In genomic region chr11:12179521-12179920, GRCh38 we compare ENCODE assay signal across 10 cellular contexts.
DNase-seq lines count a peak whose midpoint lies in the region; ATAC-seq, FAIRE-seq and TF ChIP-seq lines count a peak whose summit lies in the region.
"Had no signal": no experiment of that assay in that cellular context is flagged by ENCODE, and none has a peak within 500 bp of the region (broad histone marks: within the 10 kb centered on the region; RNA-seq: fewer than 3 reads in every experiment).

No MANE protein-coding gene starts in this region.

- no peak for TF ChIP-seq CTCF in astrocyte (IDR thresholded peaks at IDR 0.05; ENCODE audit: insufficient read depth, low read depth, low read length)
- TF ChIP-seq CTCF in lung (IDR thresholded peaks at IDR 0.05; ENCODE audit: control extremely low read depth, extremely low read depth): no peak
- no peak for TF ChIP-seq CTCF in H9 (conservative IDR thresholded peaks at IDR 0.05)

- no peak overlapping the region for H4K5ac ChIP-seq in H9 (ENCODE audit: insufficient read length, low read depth, low read length)

- intact Hi-C loops in Right ventricle myocardium inferior (cut with DNase I): no loop called here
- intact Hi-C loops in cardiac septum (cut with DNase I): no loop called here
- intact Hi-C loops in aorta (cut with DNase I): no loop called here

- H2AFZ ChIP-seq in astrocyte (ENCODE audit: low read depth, low read length) (no peak overlapping the region), H9 (ENCODE audit: low read length) (no peak overlapping the region)

- H2BK15ac ChIP-seq in H9 (ENCODE audit: low read depth, low read length): no peak overlapping the region

- H3K79me1 ChIP-seq in H9 (ENCODE audit: insufficient read depth, low read depth, low read length, poor library complexity, severe bottlenecking): no peaks in the 10 kb centered on the region

- peak overlapping the region; percentile 69 for H3K9ac ChIP-seq in astrocyte (ENCODE audit: low read length)
- no peak overlapping the region for H3K9ac ChIP-seq in H9 (ENCODE audit: extremely low read depth, insufficient read length, low read length)

- no peak overlapping the region for H3T11ph ChIP-seq in H9 (ENCODE audit: low read length)

- WGBS in lung, 2 donors: 54 to 59% methylated on average over 4 of the region's 4 CpGs
- WGBS in aorta, 2 donors: 11 to 18% methylated on average over 4 of the region's 4 CpGs
- WGBS in H9 (ENCODE audit: extremely low coverage, insufficient read length, low lambda C conversion rate): no CpG with 5 or more reads among the region's 4 CpGs

- H2AK5ac ChIP-seq in H9 (ENCODE audit: insufficient read length, low read length): no peak overlapping the region

- DNase-seq in Right ventricle myocardium inferior (ENCODE audit: missing footprints): no peak
- no peak for DNase-seq in cardiac septum (ENCODE audit: low spot score)
- no peak for DNase-seq in astrocyte (ENCODE audit: low read depth)
- DNase-seq in lung (ENCODE audit: low spot score): no peak
- no peak for DNase-seq in aorta
- no peak for DNase-seq in H9
- no peak for DNase-seq in LoVo (ENCODE audit: low spot score)
- DNase-seq: mesendoderm; stimulated activated CD4-positive, alpha-beta T cell treated with anti-CD3 and anti-CD28 coated beads, Interleukin-4, amount 100 ng/mL, for 24 hours had no signal

- H3K27ac Mint-ChIP-seq in astrocyte (ENCODE audit: unreplicated experiment) (peak overlapping the region; percentile 92), H9 (no peak overlapping the region)

- no peak overlapping the region for H3K4ac ChIP-seq in H9 (ENCODE audit: low read depth, low read length)

- H2BK120ac ChIP-seq in H9 (ENCODE audit: low read depth, low read length, poor library complexity, severe bottlenecking): no peak overlapping the region

- no peak overlapping the region for H4K91ac ChIP-seq in H9 (ENCODE audit: insufficient read length, low read depth, low read length)

- H3K36me3 Mint-ChIP-seq in astrocyte (ENCODE audit: low read depth, unreplicated experiment) (peaks cover 35% of the 10 kb centered on the region), H9 (ENCODE audit: insufficient read depth in 1 of 3, low read depth in 3 of 3) (no peaks in the 10 kb centered on the region)

- H3K27ac ChIP-seq in astrocyte (ENCODE audit: low read depth, low read length) (peak overlapping the region; percentile 100), lung (ENCODE audit: low read depth in 1 of 2, low read length in 1 of 2) (peak overlapping the region; percentile 51 to 93), aorta (ENCODE audit: low read depth in 1 of 2, low read length in 2 of 2) (peak overlapping the region; percentile 38 to 64), H9 (ENCODE audit: insufficient read length, low read depth, low read length) (no peak overlapping the region)

- H3K14ac ChIP-seq in H9 (ENCODE audit: insufficient read depth, low read length): no peak overlapping the region

- no peak overlapping the region for H2BK12ac ChIP-seq in H9 (ENCODE audit: insufficient read length, low read depth, low read length)

- ATAC-seq in Right ventricle myocardium inferior: peak; percentile 56
- no peak for ATAC-seq in lung (ENCODE audit: insufficient read depth, low FRiP score)
- peak; percentile 64 for ATAC-seq in aorta (ENCODE audit: low FRiP score)
- ATAC-seq in GM18909 (IDR thresholded peaks at IDR 0.05; ENCODE audit: poor library complexity, unreplicated experiment): no peak

- peaks cover 84% of the 10 kb centered on the region for H3K4me1 ChIP-seq in astrocyte (ENCODE audit: insufficient read depth, low read length)
- H3K4me1 ChIP-seq in lung (ENCODE audit: control insufficient read depth in 2 of 2, insufficient read depth in 2 of 2, low read length in 2 of 2): peaks cover 12 to 24% of the 10 kb centered on the region in 2 donors
- H3K4me1 ChIP-seq in aorta (ENCODE audit: control insufficient read depth in 1 of 2, insufficient read depth in 2 of 2, low read length in 2 of 2): peaks cover 7 to 11% of the 10 kb centered on the region in 2 donors
- H3K4me1 ChIP-seq in H9 (ENCODE audit: insufficient read depth, low read length): no peaks in the 10 kb centered on the region

- H4K20me1 ChIP-seq in astrocyte (ENCODE audit: insufficient read depth, low read length) (no peaks in the 10 kb centered on the region), H9 (ENCODE audit: control insufficient read depth, insufficient read depth, insufficient read length) (no peaks in the 10 kb centered on the region)

- H3K9me3 Mint-ChIP-seq in astrocyte (ENCODE audit: unreplicated experiment) (no peaks in the 10 kb centered on the region), H9 (no peaks in the 10 kb centered on the region)

- no peak overlapping the region for H2BK20ac ChIP-seq in H9 (ENCODE audit: low read depth, low read length, poor library complexity, severe bottlenecking)

- no peak overlapping the region for H4K8ac ChIP-seq in H9 (replicated peaks; ENCODE audit: insufficient read length, low read depth, low read length)

- H3K27me3 Mint-ChIP-seq in astrocyte (ENCODE audit: low read depth, unreplicated experiment): no peaks in the 10 kb centered on the region
- peaks cover 2% of the 10 kb centered on the region for H3K27me3 Mint-ChIP-seq in H9 (ENCODE audit: low read depth)

- H3K9me3 ChIP-seq in astrocyte (ENCODE audit: insufficient read depth, low read depth, low read length) (no peaks in the 10 kb centered on the region), lung (ENCODE audit: control insufficient read depth in 2 of 2, insufficient read depth in 1 of 2, low read length in 1 of 2) (no peaks in the 10 kb centered on the region), aorta (ENCODE audit: control insufficient read depth, low read length) (no peaks in the 10 kb centered on the region), H9 (ENCODE audit: control insufficient read depth, low read depth, low read length) (no peaks in the 10 kb centered on the region)

- H3K4me3 ChIP-seq in astrocyte (ENCODE audit: insufficient read depth, low read depth, low read length): no peak overlapping the region
- no peak overlapping the region for H3K4me3 ChIP-seq in lung
- no peak overlapping the region for H3K4me3 ChIP-seq in aorta (ENCODE audit: low read length in 2 of 2)

- H3K4me3 Mint-ChIP-seq in astrocyte (ENCODE audit: unreplicated experiment) (peak overlapping the region; percentile 30), H9 (no peak overlapping the region)

- H3K18ac ChIP-seq in H9 (ENCODE audit: insufficient read length, low read depth, low read length): no peak overlapping the region

- H3K4me2 ChIP-seq in astrocyte (ENCODE audit: low read length): no peak overlapping the region
- H3K4me2 ChIP-seq in H9 (ENCODE audit: insufficient read depth, insufficient read length, low read length): no peak overlapping the region

- H3K36me3 ChIP-seq in astrocyte (ENCODE audit: insufficient read depth, low read length) (peaks cover 22% of the 10 kb centered on the region), lung (ENCODE audit: control insufficient read depth in 2 of 2, insufficient read depth in 2 of 2, low read length in 2 of 2) (no peaks in the 10 kb centered on the region), aorta (ENCODE audit: control insufficient read depth in 1 of 2, insufficient read depth in 2 of 2, low read length in 1 of 2) (peaks cover 0 to 2% of the 10 kb centered on the region in 2 donors)

- H3K23me2 ChIP-seq in H9 (ENCODE audit: insufficient read length, low read depth, low read length, poor library complexity, severe bottlenecking): no peaks in the 10 kb centered on the region

- no peak overlapping the region for H2BK5ac ChIP-seq in H9 (ENCODE audit: insufficient read length, low read length)

- FAIRE-seq in astrocyte (lab: Jason Lieb, UNC): no peak

- H3K27me3 ChIP-seq in astrocyte (ENCODE audit: insufficient read depth, low read length) (no peaks in the 10 kb centered on the region), lung (ENCODE audit: control insufficient read depth, insufficient read depth) (no peaks in the 10 kb centered on the region), aorta (ENCODE audit: control insufficient read depth in 1 of 2, insufficient read depth in 2 of 2, low read length in 1 of 2) (no peaks in the 10 kb centered on the region), H9 (ENCODE audit: insufficient read depth, low read length) (no peaks in the 10 kb centered on the region)

- H3K4me1 Mint-ChIP-seq in astrocyte (ENCODE audit: low read depth, unreplicated experiment) (peaks cover 82% of the 10 kb centered on the region), H9 (peaks cover 7 to 13% of the 10 kb centered on the region in 2 experiments)

- H3K23ac ChIP-seq in H9 (ENCODE audit: insufficient read length, low read depth, low read length): no peak overlapping the region

- no peak overlapping the region for H3K56ac ChIP-seq in H9 (ENCODE audit: insufficient read length, low read depth, low read length)

- H3K79me2 ChIP-seq in astrocyte (ENCODE audit: insufficient read depth, low read length) (peaks cover 71% of the 10 kb centered on the region), H9 (ENCODE audit: insufficient read depth, low read length) (no peaks in the 10 kb centered on the region)

Comparison
In these comparisons a context has a peak if more than half of its experiments do, and no peak if none do; other contexts are left out.
1. ATAC-seq: peak in Right ventricle myocardium inferior (single experiment) and aorta (single experiment); none in lung (single experiment) and GM18909 (single experiment).